ENCODE assay signal across 20 cellular contexts in genomic region chr22:46918197-46918596, GRCh38.
DNase-seq lines count a peak whose midpoint lies in the region; ATAC-seq and TF ChIP-seq lines count a peak whose summit lies in the region.
"Had no signal": no experiment of that assay in that cellular context is flagged by ENCODE, and none has a peak within 500 bp of the region (broad histone marks: within the 10 kb centered on the region; RNA-seq: fewer than 3 reads in every experiment).

No MANE protein-coding gene starts in this region.

- no peaks in the 10 kb centered on the region for H3K27me3 ChIP-seq in CD8-positive, alpha-beta T cell (ENCODE audit: insufficient read depth, low read length)
- no peaks in the 10 kb centered on the region for H3K27me3 ChIP-seq in endodermal cell (ENCODE audit: control insufficient read depth, insufficient read depth, low read length, poor library complexity, severe bottlenecking)
- H3K27me3 ChIP-seq: BLaER1 had no signal

- CTCF ChIA-PET in CD8-positive, alpha-beta T cell (lab: Charles Lee) = no interaction called here

- no peaks in the 10 kb centered on the region for H3K27me3 Mint-ChIP-seq in T-helper 2 cell treated with Interferon-gamma antibody and Interleukin-4, amounts not matched to agents 5 μg/mL and 100 μg/mL, for 36 hours (ENCODE audit: low read depth)
- H3K27me3 Mint-ChIP-seq in CD8-positive, alpha-beta T cell (ENCODE audit: low read depth) = no peaks in the 10 kb centered on the region
- no peaks in the 10 kb centered on the region for H3K27me3 Mint-ChIP-seq in endodermal cell (ENCODE audit: insufficient read depth)
- H3K27me3 Mint-ChIP-seq: CD4-positive, alpha-beta T cell had no signal

- H3K4me1 Mint-ChIP-seq in T-helper 2 cell treated with Interferon-gamma antibody and Interleukin-4, amounts not matched to agents 5 μg/mL and 100 μg/mL, for 36 hours (ENCODE audit: low read depth) = no peaks in the 10 kb centered on the region
- peaks cover 8% of the 10 kb centered on the region for H3K4me1 Mint-ChIP-seq in CD8-positive, alpha-beta T cell (ENCODE audit: low read depth)
- H3K4me1 Mint-ChIP-seq in endodermal cell = peaks cover 3% of the 10 kb centered on the region
- H3K4me1 Mint-ChIP-seq: GM23338 had no signal

- peaks cover 12% of the 10 kb centered on the region for H3K9me3 Mint-ChIP-seq in T-helper 2 cell treated with Interferon-gamma antibody and Interleukin-4, amounts not matched to agents 5 μg/mL and 100 μg/mL, for 36 hours
- H3K9me3 Mint-ChIP-seq in CD8-positive, alpha-beta T cell = peaks cover 2% of the 10 kb centered on the region
- peaks cover 6% of the 10 kb centered on the region for H3K9me3 Mint-ChIP-seq in endodermal cell
- H3K9me3 Mint-ChIP-seq: CD4-positive, alpha-beta T cell had no signal

- no peak for TF ChIP-seq CTCF in CD8-positive, alpha-beta T cell (IDR thresholded peaks at IDR 0.05)
- TF ChIP-seq CTCF in endodermal cell (conservative IDR thresholded peaks at IDR 0.05) (no peak), omental fat pad (IDR thresholded peaks at IDR 0.05) (no peak)

- POLR2A ChIA-PET in CD8-positive, alpha-beta T cell (lab: Charles Lee) = no interaction called here

- no peak for ATAC-seq in CD8-positive, alpha-beta T cell
- no peak for ATAC-seq in omental fat pad (ENCODE audit: low FRiP score)
- ATAC-seq: GM23338, HCT116 had no signal

- H3K27ac ChIP-seq in CD8-positive, alpha-beta T cell (ENCODE audit: low read depth, low read length) = no peak overlapping the region
- no peak overlapping the region for H3K27ac ChIP-seq in endodermal cell (ENCODE audit: low read depth, low read length)
- H3K27ac ChIP-seq: 22Rv1, BLaER1 had no signal

- H3K36me3 ChIP-seq in CD8-positive, alpha-beta T cell (ENCODE audit: insufficient read depth, low read length) = peaks cover 17% of the 10 kb centered on the region
- H3K36me3 ChIP-seq in endodermal cell (ENCODE audit: control insufficient read depth, insufficient read depth, low read length) = peaks cover 24% of the 10 kb centered on the region

- H3K4me3 Mint-ChIP-seq in T-helper 2 cell treated with Interferon-gamma antibody and Interleukin-4, amounts not matched to agents 5 μg/mL and 100 μg/mL, for 36 hours = no peak overlapping the region
- H3K4me3 Mint-ChIP-seq in CD8-positive, alpha-beta T cell = no peak overlapping the region
- H3K4me3 Mint-ChIP-seq in endodermal cell = no peak overlapping the region
- H3K4me3 Mint-ChIP-seq: CD4-positive, alpha-beta T cell; GM23338 had no signal

- no peaks in the 10 kb centered on the region for H3K4me1 ChIP-seq in CD8-positive, alpha-beta T cell (ENCODE audit: insufficient read depth, low read length)
- no peaks in the 10 kb centered on the region for H3K4me1 ChIP-seq in endodermal cell (ENCODE audit: control insufficient read depth, insufficient read depth, low read length)

- intact Hi-C loops in CD8-positive, alpha-beta T cell (cut with DNase I, micrococcal nuclease) = no loop called here
- intact Hi-C loops in posterior vena cava (cut with DNase I) = no loop called here

- no peak for DNase-seq in T-helper 2 cell treated with Interferon-gamma antibody and Interleukin-4, amounts not matched to agents 5 μg/mL and 100 μg/mL, for 36 hours (ENCODE audit: low spot score)
- DNase-seq in T-helper 2 cell (no peak), endodermal cell (peak; percentile 31), omental fat pad (ENCODE audit: low spot score) (peak; percentile 5), posterior vena cava (ENCODE audit: low spot score) (no peak), RKO (ENCODE audit: low spot score) (no peak)
- no peak for DNase-seq in CD8-positive, alpha-beta T cell
- DNase-seq in stimulated activated naive CD4-positive, alpha-beta T cell (lab: John Stamatoyannopoulos, UW) = no peak
- DNase-seq: ACHN; CD4-positive, alpha-beta T cell; Karpas-422; NCI-H1694; NCI-H2081 treated with DMSO at 0.1 percent for 48 hours; NCI-H446; NCI-H526; Right ventricle myocardium superior had no signal

- 85 to 88% methylated on average over 1 to 5 of the region's 6 CpGs for WGBS in endodermal cell (ENCODE audit: insufficient coverage in 1 of 2, insufficient read length in 1 of 2), 2 experiments

- no peaks in the 10 kb centered on the region for H3K9me3 ChIP-seq in CD8-positive, alpha-beta T cell (ENCODE audit: low read length)
- peaks cover 8% of the 10 kb centered on the region for H3K9me3 ChIP-seq in endodermal cell (ENCODE audit: control insufficient read depth, low read length)

- H3K36me3 Mint-ChIP-seq in T-helper 2 cell treated with Interferon-gamma antibody and Interleukin-4, amounts not matched to agents 5 μg/mL and 100 μg/mL, for 36 hours (ENCODE audit: low read depth) = peaks cover 31% of the 10 kb centered on the region
- peaks cover 82% of the 10 kb centered on the region for H3K36me3 Mint-ChIP-seq in CD8-positive, alpha-beta T cell
- H3K36me3 Mint-ChIP-seq in endodermal cell (ENCODE audit: low read depth) = peaks cover 48% of the 10 kb centered on the region

- H3K27ac Mint-ChIP-seq in T-helper 2 cell treated with Interferon-gamma antibody and Interleukin-4, amounts not matched to agents 5 μg/mL and 100 μg/mL, for 36 hours = peak overlapping the region; percentile 1
- peak overlapping the region; percentile 6 for H3K27ac Mint-ChIP-seq in CD8-positive, alpha-beta T cell
- H3K27ac Mint-ChIP-seq in endodermal cell = no peak overlapping the region
- H3K27ac Mint-ChIP-seq: CD4-positive, alpha-beta T cell; GM23338 had no signal

- H3K9ac ChIP-seq in endodermal cell (ENCODE audit: extremely low read depth, low read length, poor library complexity, severe bottlenecking) = no peak overlapping the region
- H3K9ac ChIP-seq: BLaER1 had no signal

- H3K4me3 ChIP-seq in CD8-positive, alpha-beta T cell (ENCODE audit: low read depth, low read length) = no peak overlapping the region
- no peak overlapping the region for H3K4me3 ChIP-seq in endodermal cell (ENCODE audit: low read length)
- H3K4me3 ChIP-seq: BLaER1, GM23338 had no signal

Comparison
In these comparisons a context has a peak if more than half of its experiments do, and no peak if none do; other contexts are left out.
1. DNase-seq: peak in endodermal cell (single experiment) and omental fat pad (single experiment); none in T-helper 2 cell treated with Interferon-gamma antibody and Interleukin-4, amounts not matched to agents 5 μg/mL and 100 μg/mL, for 36 hours (single experiment), T-helper 2 cell (0 of 5), CD8-positive, alpha-beta T cell (0 of 7), stimulated activated naive CD4-positive, alpha-beta T cell (0 of 6), posterior vena cava (single experiment) and RKO (single experiment).